13 cellular contexts compared by ENCODE assay signal in genomic region chr5:95939465-95939864, GRCh38. TPM values are rescaled to one million over a fixed set of nuclear protein-coding genes. Genes with fewer than 3 reads are reported as not detected.
DNase-seq lines count a peak whose midpoint lies in the region; ATAC-seq lines count a peak whose summit lies in the region.
"Had no signal": no experiment of that assay in that cellular context is flagged by ENCODE, and none has a peak within 500 bp of the region (broad histone marks: within the 10 kb centered on the region; RNA-seq: fewer than 3 reads in every experiment).

No MANE protein-coding gene starts in this region.

- H2BK12ac ChIP-seq in mesenchymal stem cell (ENCODE audit: low read length in 2 of 2) (no peak overlapping the region), neuronal stem cell (ENCODE audit: low read length) (no peak overlapping the region)

- H3K4me1 ChIP-seq in adipocyte (ENCODE audit: control insufficient read depth, insufficient read depth, low read length) (peaks cover 77% of the 10 kb centered on the region), mesenchymal stem cell (ENCODE audit: control insufficient read depth, insufficient read depth, low read depth, low read length) (peaks cover 2% of the 10 kb centered on the region), neuronal stem cell (ENCODE audit: control insufficient read depth in 2 of 2, insufficient read depth in 1 of 2, low read depth in 1 of 2, low read length in 2 of 2) (peaks cover 0 to 4% of the 10 kb centered on the region in 2 donors)

- no peak overlapping the region for H4K91ac ChIP-seq in mesenchymal stem cell (ENCODE audit: low read length)
- H4K91ac ChIP-seq in neuronal stem cell (ENCODE audit: low read depth, low read length, poor library complexity): no peak overlapping the region

- peak overlapping the region; percentile 20 for H3K4me3 ChIP-seq in adipocyte (ENCODE audit: low read length)
- no peak overlapping the region for H3K4me3 ChIP-seq in mesenchymal stem cell (ENCODE audit: insufficient read depth in 1 of 2, low read depth in 1 of 2, low read length in 2 of 2)
- H3K4me3 ChIP-seq in neuronal stem cell (ENCODE audit: low read length in 2 of 2): no peak overlapping the region
- H3K4me3 ChIP-seq: mucosa of descending colon had no signal

- H3K23ac ChIP-seq in mesenchymal stem cell (ENCODE audit: low read length in 2 of 2): no peak overlapping the region
- no peak overlapping the region for H3K23ac ChIP-seq in neuronal stem cell (ENCODE audit: low read depth, low read length, poor library complexity)

- H3K9ac ChIP-seq in adipocyte (ENCODE audit: low read length): peak overlapping the region; percentile 3
- H3K9ac ChIP-seq in mesenchymal stem cell (ENCODE audit: low read length): no peak overlapping the region
- H3K9ac ChIP-seq in neuronal stem cell (ENCODE audit: low read depth, low read length, poor library complexity): no peak overlapping the region

- H3K9me3 ChIP-seq in adipocyte (ENCODE audit: control insufficient read depth, low read length) (no peaks in the 10 kb centered on the region), mesenchymal stem cell (ENCODE audit: control insufficient read depth, low read length) (no peaks in the 10 kb centered on the region), neuronal stem cell (replicated peaks in 1 of 2; ENCODE audit: control insufficient read depth in 2 of 2, insufficient read depth in 1 of 2, low read depth in 1 of 2, low read length in 2 of 2) (no peaks in the 10 kb centered on the region)
- H3K9me3 ChIP-seq: mucosa of descending colon had no signal

- H3K36me3 ChIP-seq in adipocyte (ENCODE audit: control insufficient read depth, insufficient read depth, low read length, severe bottlenecking) (peaks cover 99% of the 10 kb centered on the region), mesenchymal stem cell (ENCODE audit: control insufficient read depth in 1 of 2, insufficient read depth in 2 of 2, low read depth in 1 of 2, low read length in 2 of 2) (peaks cover 0 to 56% of the 10 kb centered on the region in 2 experiments), neuronal stem cell (replicated peaks in 1 of 2; ENCODE audit: control insufficient read depth in 2 of 2, insufficient read depth in 2 of 2, low read length in 2 of 2) (no peaks in the 10 kb centered on the region)

- H2BK15ac ChIP-seq in mesenchymal stem cell (ENCODE audit: low read depth, poor library complexity, severe bottlenecking): no peak overlapping the region
- H2BK15ac ChIP-seq in neuronal stem cell (ENCODE audit: low read length): no peak overlapping the region

- WGBS in mesenchymal stem cell: 83% methylated on average over 1 of the region's 1 CpG
- WGBS in neuronal stem cell (ENCODE audit: extremely low coverage in 2 of 2, insufficient read length in 2 of 2, insufficient replicate concordance in 1 of 2), 2 donors: no CpG with 5 or more reads among the region's 1 CpG

- H3K27ac ChIP-seq in mesenchymal stem cell (ENCODE audit: low read length, poor library complexity, severe bottlenecking): no peak overlapping the region
- H3K27ac ChIP-seq in neuronal stem cell (replicated peaks; ENCODE audit: low read length): no peak overlapping the region

- H2BK120ac ChIP-seq in mesenchymal stem cell (ENCODE audit: low read depth, low read length) (no peak overlapping the region), neuronal stem cell (ENCODE audit: low read depth, low read length) (no peak overlapping the region)

- H3K4me2 ChIP-seq in mesenchymal stem cell (ENCODE audit: low read length, poor library complexity, severe bottlenecking) (no peak overlapping the region), neuronal stem cell (ENCODE audit: insufficient read depth, low read length, poor library complexity, severe bottlenecking) (no peak overlapping the region)

- no peak overlapping the region for H3K18ac ChIP-seq in mesenchymal stem cell (ENCODE audit: low read depth in 1 of 2, low read length in 2 of 2)
- H3K18ac ChIP-seq in neuronal stem cell (ENCODE audit: low read length): no peak overlapping the region

- H3K27me3 ChIP-seq in adipocyte (replicated peaks; ENCODE audit: control insufficient read depth, insufficient read depth, low read length) (no peaks in the 10 kb centered on the region), mesenchymal stem cell (ENCODE audit: control insufficient read depth in 1 of 2, insufficient read depth in 1 of 2, low read length in 2 of 2) (no peaks in the 10 kb centered on the region), neuronal stem cell (ENCODE audit: control insufficient read depth in 3 of 3, insufficient read depth in 3 of 3, low read depth in 1 of 3, low read length in 3 of 3) (no peaks in the 10 kb centered on the region)

- H2AK5ac ChIP-seq in mesenchymal stem cell (ENCODE audit: low read length, severe bottlenecking): no peak overlapping the region
- H2AK5ac ChIP-seq in neuronal stem cell (ENCODE audit: low read depth, low read length): no peak overlapping the region

- ATAC-seq in GM18870 (IDR thresholded peaks at IDR 0.05; ENCODE audit: unreplicated experiment) (peak; percentile 53), GM21529 (IDR thresholded peaks at IDR 0.05; ENCODE audit: unreplicated experiment) (peak; percentile 80), HG02981 (IDR thresholded peaks at IDR 0.05; ENCODE audit: unreplicated experiment) (peak; percentile 46)
- ATAC-seq: mucosa of descending colon had no signal

- H2AFZ ChIP-seq in mesenchymal stem cell (ENCODE audit: low read depth, low read length) (no peak overlapping the region), neuronal stem cell (ENCODE audit: low read length) (no peak overlapping the region)

- no peak overlapping the region for H3K4ac ChIP-seq in mesenchymal stem cell (ENCODE audit: low read depth in 1 of 2, low read length in 2 of 2)
- H3K4ac ChIP-seq in neuronal stem cell (ENCODE audit: low read length): no peak overlapping the region

- peaks cover 20% of the 10 kb centered on the region for H3K79me1 ChIP-seq in mesenchymal stem cell (replicated peaks; ENCODE audit: low read length, poor library complexity, severe bottlenecking)
- H3K79me1 ChIP-seq in neuronal stem cell (ENCODE audit: low read depth, low read length): no peaks in the 10 kb centered on the region

- no peak for DNase-seq in adipocyte (ENCODE audit: low read depth)
- no peak for DNase-seq in ureter (ENCODE audit: low spot score)
- no peak for DNase-seq in mesenchymal stem cell
- no peak for DNase-seq in neuronal stem cell (ENCODE audit: low spot score)
- DNase-seq in SKM-1 treated with dmso at 0.1 percent for 144 hours (lab: John Stamatoyannopoulos, UW; ENCODE audit: unreplicated experiment): no peak
- DNase-seq: activated CD4-positive, CD25-positive, alpha-beta regulatory T cell treated with anti-CD3 and anti-CD28 coated beads, Interleukin-2, amount 50 U/mL, for 72 hours; activated T-cell treated with anti-CD3 and anti-CD28 coated beads, Interleukin-2, amount 50 U/mL, for 48 hours; islet precursor cell; mucosa of descending colon; stimulated activated CD4-positive, alpha-beta T cell treated with anti-CD3 and anti-CD28 coated beads, Interleukin-2, amount 100 ng/mL, for 24 hours had no signal

- H2BK5ac ChIP-seq in mesenchymal stem cell (ENCODE audit: low read depth, low read length, poor library complexity, severe bottlenecking): no peak overlapping the region
- H2BK5ac ChIP-seq in neuronal stem cell (ENCODE audit: low read length): no peak overlapping the region

- no peak overlapping the region for H4K8ac ChIP-seq in mesenchymal stem cell (ENCODE audit: low read length)
- H4K8ac ChIP-seq in neuronal stem cell (ENCODE audit: low read depth, low read length): no peak overlapping the region

- no peak overlapping the region for H3K14ac ChIP-seq in mesenchymal stem cell (ENCODE audit: low read length in 2 of 2)
- H3K14ac ChIP-seq in neuronal stem cell (ENCODE audit: low read length): no peak overlapping the region

RNA-seq across cellular contexts. Expression of gene ELL2, which starts 22.2 kb away (rescaled TPM):
- 77.8 TPM for total RNA-seq in ureter
- 31.5 TPM for polyA plus RNA-seq in mesenchymal stem cell (2013, experiment 1 of 2)
- polyA plus RNA-seq in mesenchymal stem cell (2013, experiment 2 of 2): 32.3 TPM
- 5.8 TPM for polyA plus RNA-seq in neuronal stem cell (2013, experiment 1 of 2)
- polyA plus RNA-seq in neuronal stem cell (2013, experiment 2 of 2): 6.5 TPM
